ENCODE assay signal across 16 cellular contexts in genomic region chr2:120766758-120767351, GRCh38. TPM values are rescaled to one million over a fixed set of nuclear protein-coding genes. Genes with fewer than 3 reads are reported as not detected.
DNase-seq lines count a peak whose midpoint lies in the region; ATAC-seq and TF ChIP-seq lines count a peak whose summit lies in the region.
"Had no signal": no experiment of that assay in that cellular context is flagged by ENCODE, and none has a peak within 500 bp of the region (broad histone marks: within the 10 kb centered on the region; RNA-seq: fewer than 3 reads in every experiment).

No MANE protein-coding gene starts in this region.

- no peaks in the 10 kb centered on the region for H3K27me3 ChIP-seq in adipocyte (replicated peaks; ENCODE audit: control insufficient read depth, insufficient read depth, low read length)
- no peaks in the 10 kb centered on the region for H3K27me3 ChIP-seq in psoas muscle (ENCODE audit: insufficient read depth in 3 of 3, low read length in 2 of 3)
- H3K27me3 ChIP-seq in effector memory CD4-positive, alpha-beta T cell (replicated peaks; ENCODE audit: control insufficient read depth, insufficient read depth, low read length, poor library complexity, severe bottlenecking) = peaks cover 3% of the 10 kb centered on the region

- TF ChIP-seq CTCF in psoas muscle (IDR thresholded peaks at IDR 0.05) = no peak

- no peaks in the 10 kb centered on the region for H3K36me3 Mint-ChIP-seq in activated T-cell treated with anti-CD3 and anti-CD28 coated beads, Interleukin-2, amount 50 U/mL, for 4 hours (ENCODE audit: insufficient read depth)
- H3K36me3 Mint-ChIP-seq: naive B cell had no signal

- peaks cover 50% of the 10 kb centered on the region for H3K4me1 ChIP-seq in adipocyte (ENCODE audit: control insufficient read depth, insufficient read depth, low read length)
- H3K4me1 ChIP-seq in psoas muscle = no peaks in the 10 kb centered on the region
- H3K4me1 ChIP-seq in effector memory CD4-positive, alpha-beta T cell (ENCODE audit: control insufficient read depth, insufficient read depth, low read length, poor library complexity, severe bottlenecking) = no peaks in the 10 kb centered on the region

- H3K4me3 ChIP-seq in adipocyte (ENCODE audit: low read length) (no peak overlapping the region), psoas muscle (no peak overlapping the region)
- no peak overlapping the region for H3K4me3 ChIP-seq in effector memory CD4-positive, alpha-beta T cell (ENCODE audit: insufficient read depth, low read depth, low read length, poor library complexity, severe bottlenecking)

- no peaks in the 10 kb centered on the region for H3K9me3 ChIP-seq in adipocyte (ENCODE audit: control insufficient read depth, low read length)
- no peaks in the 10 kb centered on the region for H3K9me3 ChIP-seq in psoas muscle
- H3K9me3 ChIP-seq in effector memory CD4-positive, alpha-beta T cell (ENCODE audit: control insufficient read depth, low read length) = no peaks in the 10 kb centered on the region

- H3K9me3 Mint-ChIP-seq in activated T-cell treated with anti-CD3 and anti-CD28 coated beads, Interleukin-2, amount 50 U/mL, for 4 hours = no peaks in the 10 kb centered on the region
- H3K9me3 Mint-ChIP-seq: activated CD8-positive, alpha-beta T cell treated with anti-CD3 and anti-CD28 coated beads for 36 hours had no signal

- ATAC-seq in psoas muscle = no peak
- ATAC-seq in activated T-cell treated with anti-CD3 and anti-CD28 coated beads, Interleukin-2, amount 50 U/mL, for 4 hours = no peak
- no peak for ATAC-seq in HG03342 (IDR thresholded peaks at IDR 0.05; ENCODE audit: unreplicated experiment)
- ATAC-seq: activated CD8-positive, alpha-beta T cell treated with anti-CD3 and anti-CD28 coated beads for 36 hours had no signal

- H3K4me1 Mint-ChIP-seq in activated T-cell treated with anti-CD3 and anti-CD28 coated beads, Interleukin-2, amount 50 U/mL, for 4 hours (ENCODE audit: low read depth) = no peaks in the 10 kb centered on the region
- H3K4me1 Mint-ChIP-seq: naive B cell had no signal

- intact Hi-C loops in psoas muscle (cut with DNase I) = loop anchor here in 1 of 2 donors (1.0 kb wide), 1 partner anchor 9 kb away; no protein-coding TSS in a partner anchor

- no peak overlapping the region for H3K4me3 Mint-ChIP-seq in activated T-cell treated with anti-CD3 and anti-CD28 coated beads, Interleukin-2, amount 50 U/mL, for 4 hours
- H3K4me3 Mint-ChIP-seq: activated CD8-positive, alpha-beta T cell treated with anti-CD3 and anti-CD28 coated beads for 36 hours; naive B cell had no signal

- WGBS in psoas muscle, 3 donors = 76 to 91% (median 83%) methylated on average over 12 of the region's 12 CpGs

- H3K27me3 Mint-ChIP-seq in activated T-cell treated with anti-CD3 and anti-CD28 coated beads, Interleukin-2, amount 50 U/mL, for 4 hours (ENCODE audit: low read depth) = no peaks in the 10 kb centered on the region
- H3K27me3 Mint-ChIP-seq: activated CD8-positive, alpha-beta T cell treated with anti-CD3 and anti-CD28 coated beads for 36 hours had no signal

- peak overlapping the region; percentile 48 for H3K27ac ChIP-seq in psoas muscle
- no peak overlapping the region for H3K27ac ChIP-seq in effector memory CD4-positive, alpha-beta T cell (ENCODE audit: insufficient read depth, low read length, poor library complexity, severe bottlenecking)

- no peaks in the 10 kb centered on the region for H3K36me3 ChIP-seq in adipocyte (ENCODE audit: control insufficient read depth, insufficient read depth, low read length, severe bottlenecking)
- H3K36me3 ChIP-seq in psoas muscle (ENCODE audit: insufficient read depth in 1 of 2, low read depth in 1 of 2) = no peaks in the 10 kb centered on the region
- no peaks in the 10 kb centered on the region for H3K36me3 ChIP-seq in effector memory CD4-positive, alpha-beta T cell (ENCODE audit: control insufficient read depth, insufficient read depth, low read length)

- DNase-seq in EH (ENCODE audit: low read depth) (peak; percentile 81), adipocyte (ENCODE audit: low read depth) (peak; percentile 35), hepatic stellate cell (ENCODE audit: low spot score) (peak; percentile 57), psoas muscle (peak in 1 of 2 donors; percentile 10)
- DNase-seq in activated T-cell treated with anti-CD3 and anti-CD28 coated beads, Interleukin-2, amount 50 U/mL, for 4 hours = no peak
- DNase-seq in effector memory CD4-positive, alpha-beta T cell = no peak
- DNase-seq in NK-92 treated with Interleukin-12 subunit alpha and Interleukin-12 subunit beta, amount 100 ng/mL, for 24 hours (lab: John Stamatoyannopoulos, UW) = no peak
- DNase-seq: activated CD8-positive, alpha-beta T cell treated with anti-CD3 and anti-CD28 coated beads for 36 hours; activated naive CD4-positive, alpha-beta T cell; caudate nucleus; erythroblast; naive B cell; NCI-H1417; NCI-H510A; stimulated activated CD4-positive, alpha-beta T cell treated with anti-CD3 and anti-CD28 coated beads, Interleukin-15, amount 100 ng/mL, for 24 hours had no signal

- peak overlapping the region; percentile 76 for H3K9ac ChIP-seq in adipocyte (ENCODE audit: low read length)

RNA-seq across cellular contexts. Expression of gene GLI2, which starts 31.2 kb away (rescaled TPM):
- 1 to 10 TPM in 1 of 4 donors, under 1 TPM in 3; 0.66 to 2.4 (median 0.76) TPM for total RNA-seq in psoas muscle
- polyA plus RNA-seq in psoas muscle = under 1 TPM; 0.20 to 0.24 (median 0.22) TPM
- under 1 TPM in 2 of 3 donors, not detected in 1; 0.28 to 0.30 TPM for total RNA-seq in activated T-cell treated with anti-CD3 and anti-CD28 coated beads, Interleukin-2, amount 50 U/mL, for 4 hours
- total RNA-seq: activated CD8-positive, alpha-beta T cell treated with anti-CD3 and anti-CD28 coated beads for 36 hours had no signal

Comparison
In these comparisons a context has a peak if more than half of its experiments do, and no peak if none do; other contexts are left out.
1. DNase-seq: peak in EH (single experiment), adipocyte (single experiment) and hepatic stellate cell (single experiment); none in activated T-cell treated with anti-CD3 and anti-CD28 coated beads, Interleukin-2, amount 50 U/mL, for 4 hours (single experiment), effector memory CD4-positive, alpha-beta T cell (0 of 3) and NK-92 treated with Interleukin-12 subunit alpha and Interleukin-12 subunit beta, amount 100 ng/mL, for 24 hours (single experiment).